ENCODE assay signal across 32 cellular contexts in genomic region chr2:9266711-9267110, GRCh38.
A peak's percentile ranks its signal among the peaks of the same experiment; 100 is the strongest.
DNase-seq lines count a peak whose midpoint lies in the region; ATAC-seq and TF ChIP-seq lines count a peak whose summit lies in the region.
"Had no signal": no experiment of that assay in that cellular context is flagged by ENCODE, and none has a peak within 500 bp of the region (broad histone marks: within the 10 kb centered on the region; RNA-seq: fewer than 3 reads in every experiment).

No MANE protein-coding gene starts in this region.

- no peak overlapping the region for H3T11ph ChIP-seq in H9 (ENCODE audit: low read length)

- H2AFZ ChIP-seq in H9 (ENCODE audit: low read length), result no peak overlapping the region
- H2AFZ ChIP-seq: parathyroid adenoma had no signal

- no peaks in the 10 kb centered on the region for H3K27me3 ChIP-seq in heart right ventricle
- H3K27me3 ChIP-seq in Panc1 (ENCODE audit: control insufficient read depth, insufficient read depth, low read length), result no peaks in the 10 kb centered on the region
- H3K27me3 ChIP-seq in H9 (ENCODE audit: insufficient read depth, low read length), result no peaks in the 10 kb centered on the region
- H3K27me3 ChIP-seq: colonic mucosa, SJSA1, suprapubic skin had no signal

- 77 to 82% methylated on average over 5 of the region's 5 CpGs for WGBS in heart right ventricle, 2 donors
- no CpG with 5 or more reads among the region's 5 CpGs for WGBS in H9 (ENCODE audit: extremely low coverage, insufficient read length, low lambda C conversion rate)

- no peak overlapping the region for H2AK5ac ChIP-seq in H9 (ENCODE audit: insufficient read length, low read length)

- peaks cover 1% of the 10 kb centered on the region; the same call in 1 of the 2 replicates for H3K79me2 ChIP-seq in H9 (ENCODE audit: insufficient read depth, low read length)

- H3K79me1 ChIP-seq in H9 (ENCODE audit: insufficient read depth, low read depth, low read length, poor library complexity, severe bottlenecking), result peaks cover 3% of the 10 kb centered on the region

- H3K23me2 ChIP-seq in H9 (ENCODE audit: insufficient read length, low read depth, low read length, poor library complexity, severe bottlenecking), result no peaks in the 10 kb centered on the region

- no peaks in the 10 kb centered on the region for H3K36me3 Mint-ChIP-seq in T-cell
- H3K36me3 Mint-ChIP-seq in H9 (ENCODE audit: insufficient read depth in 1 of 3, low read depth in 3 of 3), result peaks cover 0 to 8% (median 1%) of the 10 kb centered on the region in 3 experiments; a peak in 4 of 7 replicates
- H3K36me3 Mint-ChIP-seq in activated naive CD4-positive, alpha-beta T cell treated with anti-CD3 and anti-CD28 coated beads, Interleukin-2, amount 10 ng/mL, durations not matched to agents 7 days and 5 days, result no peaks in the 10 kb centered on the region
- H3K36me3 Mint-ChIP-seq: CD8-positive, alpha-beta memory T cell; immature natural killer cell had no signal

- no peak overlapping the region for H3K4me3 ChIP-seq in heart right ventricle
- H3K4me3 ChIP-seq in Panc1 (ENCODE audit: low read depth in 2 of 2, low read length in 2 of 2), result no peak overlapping the region
- no peak overlapping the region for H3K4me3 ChIP-seq in astrocyte of the spinal cord (ENCODE audit: low read depth, low read length)
- H3K4me3 ChIP-seq: A549, colonic mucosa, SJSA1, suprapubic skin had no signal

- no peak overlapping the region for H3K18ac ChIP-seq in H9 (ENCODE audit: insufficient read length, low read depth, low read length)

- H3K4me3 Mint-ChIP-seq in T-cell (no peak overlapping the region), H9 (no peak overlapping the region)
- H3K4me3 Mint-ChIP-seq in activated naive CD4-positive, alpha-beta T cell treated with anti-CD3 and anti-CD28 coated beads, Interleukin-2, amount 10 ng/mL, durations not matched to agents 7 days and 5 days, result no peak overlapping the region
- H3K4me3 Mint-ChIP-seq: B cell; CD8-positive, alpha-beta memory T cell; immature natural killer cell; T-helper 1 cell treated with Interleukin-12 subunit alpha and Interleukin-12 subunit beta and Interleukin-4 antibody, amounts not matched to agents 30 μg/mL and 1 μg/mL, for 36 hours had no signal

- H2BK120ac ChIP-seq in H9 (ENCODE audit: low read depth, low read length, poor library complexity, severe bottlenecking), result no peak overlapping the region

- H3K27ac Mint-ChIP-seq in T-cell, result no peak overlapping the region
- H3K27ac Mint-ChIP-seq in H9, result no peak overlapping the region
- H3K27ac Mint-ChIP-seq in activated naive CD4-positive, alpha-beta T cell treated with anti-CD3 and anti-CD28 coated beads, Interleukin-2, amount 10 ng/mL, durations not matched to agents 7 days and 5 days, result no peak overlapping the region
- H3K27ac Mint-ChIP-seq: B cell; CD8-positive, alpha-beta memory T cell; immature natural killer cell; T-helper 1 cell treated with Interleukin-12 subunit alpha and Interleukin-12 subunit beta and Interleukin-4 antibody, amounts not matched to agents 30 μg/mL and 1 μg/mL, for 36 hours had no signal

- peaks cover 2 to 7% (median 3%) of the 10 kb centered on the region in 3 donors for H3K4me1 Mint-ChIP-seq in T-cell
- H3K4me1 Mint-ChIP-seq in H9, result peaks cover 21 to 31% of the 10 kb centered on the region in 2 experiments
- H3K4me1 Mint-ChIP-seq in activated naive CD4-positive, alpha-beta T cell treated with anti-CD3 and anti-CD28 coated beads, Interleukin-2, amount 10 ng/mL, durations not matched to agents 7 days and 5 days, result no peaks in the 10 kb centered on the region
- H3K4me1 Mint-ChIP-seq: B cell; CD8-positive, alpha-beta memory T cell had no signal

- H3K4me1 ChIP-seq in heart right ventricle (peaks cover 21 to 78% (median 46%) of the 10 kb centered on the region in 9 donors), Panc1 (ENCODE audit: control insufficient read depth, insufficient read depth, low read length) (peaks cover 69% of the 10 kb centered on the region), H9 (ENCODE audit: insufficient read depth, low read length) (no peaks in the 10 kb centered on the region; the same call in 1 of the 2 replicates)

- no peak overlapping the region for H4K8ac ChIP-seq in H9 (replicated peaks; ENCODE audit: insufficient read length, low read depth, low read length)

- H4K91ac ChIP-seq in H9 (ENCODE audit: insufficient read length, low read depth, low read length), result no peak overlapping the region

- no peak overlapping the region for H3K56ac ChIP-seq in H9 (ENCODE audit: insufficient read length, low read depth, low read length)

- H2BK15ac ChIP-seq in H9 (ENCODE audit: low read depth, low read length), result no peak overlapping the region

- CTCF ChIA-PET in Panc1 (lab: Charles Lee) (no interaction called here), T-cell (lab: Charles Lee) (no interaction called here)
- CTCF ChIA-PET in activated naive CD4-positive, alpha-beta T cell treated with anti-CD3 and anti-CD28 coated beads, Interleukin-2, amount 10 ng/mL, durations not matched to agents 7 days and 5 days (lab: Charles Lee), result no interaction called here

- no peaks in the 10 kb centered on the region for H4K20me1 ChIP-seq in H9 (ENCODE audit: control insufficient read depth, insufficient read depth, insufficient read length)

- H3K9me3 ChIP-seq in heart right ventricle (no peaks in the 10 kb centered on the region), Panc1 (ENCODE audit: control insufficient read depth, insufficient read depth, low read depth, low read length) (no peaks in the 10 kb centered on the region), H9 (ENCODE audit: control insufficient read depth, low read depth, low read length) (no peaks in the 10 kb centered on the region)
- H3K9me3 ChIP-seq: colonic mucosa, SJSA1, suprapubic skin had no signal

- H3K27ac ChIP-seq in heart right ventricle (peak overlapping the region in 6 of 10 donors; percentile 6 to 95 (median 22)), Panc1 (ENCODE audit: low read length) (peak overlapping the region; percentile 75), H9 (ENCODE audit: insufficient read length, low read depth, low read length) (no peak overlapping the region)
- H3K27ac ChIP-seq: A549, colonic mucosa, parathyroid adenoma, SJSA1, suprapubic skin had no signal

- intact Hi-C loops in heart right ventricle (cut with DNase I), result loop anchor here in 2 of 10 donors (10.0 kb wide), 2 partner anchors 58 to 62 kb away; partner anchors contain the start of gene ASAP2 (in 1 of the 2)
- intact Hi-C loops in left ventricle myocardium superior (cut with micrococcal nuclease), result no loop called here
- intact Hi-C loops in Panc1 (cut with micrococcal nuclease; ENCODE audit: unreplicated experiment), result no loop called here

- H3K36me3 ChIP-seq in heart right ventricle (no peaks in the 10 kb centered on the region), Panc1 (ENCODE audit: control insufficient read depth, insufficient read depth, low read length) (no peaks in the 10 kb centered on the region)
- H3K36me3 ChIP-seq: colonic mucosa, SJSA1, suprapubic skin had no signal

- no peak overlapping the region for H3K14ac ChIP-seq in H9 (ENCODE audit: insufficient read depth, low read length)

- H2BK5ac ChIP-seq in H9 (ENCODE audit: insufficient read length, low read length), result no peak overlapping the region

- no peak overlapping the region for H2BK12ac ChIP-seq in H9 (ENCODE audit: insufficient read length, low read depth, low read length)

- ATAC-seq in heart right ventricle (no peak), left ventricle myocardium superior (no peak), Panc1 (no peak), T-cell (replicated peaks in 1 of 4) (no peak)
- ATAC-seq: A549; activated CD4-positive, CD25-positive, alpha-beta regulatory T cell treated with anti-CD3 and anti-CD28 coated beads, Interleukin-2, amount 50 U/mL, for 24 hours; left cardiac atrium had no signal

- no peaks in the 10 kb centered on the region for H3K9me3 Mint-ChIP-seq in T-cell
- H3K9me3 Mint-ChIP-seq in H9, result peaks cover 4 to 5% of the 10 kb centered on the region in 2 experiments; a peak in 4 of 5 replicates
- H3K9me3 Mint-ChIP-seq in activated naive CD4-positive, alpha-beta T cell treated with anti-CD3 and anti-CD28 coated beads, Interleukin-2, amount 10 ng/mL, durations not matched to agents 7 days and 5 days, result no peaks in the 10 kb centered on the region
- H3K9me3 Mint-ChIP-seq: immature natural killer cell; T-helper 1 cell treated with Interleukin-12 subunit alpha and Interleukin-12 subunit beta and Interleukin-4 antibody, amounts not matched to agents 30 μg/mL and 1 μg/mL, for 36 hours had no signal

- no peak overlapping the region for H3K23ac ChIP-seq in H9 (ENCODE audit: insufficient read length, low read depth, low read length)

- H3K27me3 Mint-ChIP-seq in T-cell (peaks cover 4 to 8% of the 10 kb centered on the region in 2 donors), H9 (ENCODE audit: low read depth) (no peaks in the 10 kb centered on the region)
- H3K27me3 Mint-ChIP-seq in activated naive CD4-positive, alpha-beta T cell treated with anti-CD3 and anti-CD28 coated beads, Interleukin-2, amount 10 ng/mL, durations not matched to agents 7 days and 5 days, result peaks cover 17% of the 10 kb centered on the region

- no peak overlapping the region for H3K4me2 ChIP-seq in H9 (ENCODE audit: insufficient read depth, insufficient read length, low read length)
- H3K4me2 ChIP-seq: A549 had no signal

- H2BK20ac ChIP-seq in H9 (ENCODE audit: low read depth, low read length, poor library complexity, severe bottlenecking), result no peak overlapping the region

- no peak overlapping the region for H3K9ac ChIP-seq in H9 (ENCODE audit: extremely low read depth, insufficient read length, low read length)
- H3K9ac ChIP-seq: parathyroid adenoma had no signal

- H4K5ac ChIP-seq in H9 (ENCODE audit: insufficient read length, low read depth, low read length), result no peak overlapping the region

- TF ChIP-seq CTCF in heart right ventricle (IDR thresholded peaks at IDR 0.05) (no peak), Panc1 (IDR thresholded peaks at IDR 0.05) (no peak), astrocyte of the spinal cord (IDR thresholded peaks at IDR 0.05; ENCODE audit: low read depth, low read length) (no peak), H9 (conservative IDR thresholded peaks at IDR 0.05) (no peak)

- in situ Hi-C loops in Panc1 (cut with HindIII; ENCODE audit: low pct_unique_long_range_greater_than_20kb, low sequenced_read_pairs) (no loop called here), astrocyte of the spinal cord (cut with HindIII; ENCODE audit: low sequenced_read_pairs) (no loop called here), KBM-7 (cut with MboI; ENCODE audit: low pct_unique_long_range_greater_than_20kb, low sequenced_read_pairs) (no loop called here)

- BruUV-seq in Panc1 (replicated peaks; lab: Mats Ljungman, UMichigan), result no TSS peak

- POLR2A ChIA-PET in Panc1 (lab: Charles Lee) (no interaction called here), T-cell (lab: Charles Lee) (no interaction called here)

- H3K4ac ChIP-seq in H9 (ENCODE audit: low read depth, low read length), result no peak overlapping the region

- DNase-seq in heart right ventricle (no peak), left ventricle myocardium superior (no peak), Panc1 (ENCODE audit: low read depth, low spot score) (no peak), astrocyte of the spinal cord (ENCODE audit: low read depth, low spot score) (peak; percentile 71), T-cell (no peak), KBM-7 (no peak), H9 (no peak)
- DNase-seq in activated naive CD4-positive, alpha-beta T cell treated with anti-CD3 and anti-CD28 coated beads, Interleukin-2, amount 10 ng/mL, durations not matched to agents 7 days and 5 days, result no peak
- DNase-seq: activated CD4-positive, alpha-beta T cell treated with anti-CD3 and anti-CD28 coated beads, Interleukin-2, amount 50 U/mL, for 48 hours; activated CD8-positive, alpha-beta memory T cell treated with anti-CD3 and anti-CD28 coated beads, Interleukin-2, amount 50 U/mL, for 4 hours; activated naive CD4-positive, alpha-beta T cell; CD8-positive, alpha-beta memory T cell; colonic mucosa; DMS 273 treated with DMSO at 0.1 percent for 48 hours; effector CD8-positive, alpha-beta T cell; EL; immature natural killer cell; Karpas-422; left cardiac atrium; NCI-H146; NCI-H2107; NCI-H345; NCI-H69; small intestine; stimulated activated naive CD4-positive, alpha-beta T cell treated with Interleukin-2 at 50 U/mL for 16 hours had no signal
